Comparison of ENCODE assay signal across 4 cellular contexts in genomic region chr1:87355894-87356293, GRCh38.
"Had no signal": no experiment of that assay in that cellular context is flagged by ENCODE, and none has a peak within 500 bp of the region (broad histone marks: within the 10 kb centered on the region; RNA-seq: fewer than 3 reads in every experiment).

No MANE protein-coding gene starts in this region.

- H3K9me3 Mint-ChIP-seq: GM23338, H9 had no signal

- DNase-seq: H9, HCEC 1CT, IMR-90 had no signal

- H3K4me3 Mint-ChIP-seq: GM23338, H9 had no signal

- H3K4me3 ChIP-seq: GM23338 had no signal

- ATAC-seq: GM23338 had no signal

- H3K27ac Mint-ChIP-seq: GM23338 had no signal
